13 cellular contexts compared by ENCODE assay signal in genomic region chr2:169184074-169184473, GRCh38.
"Had no signal": no experiment of that assay in that cellular context is flagged by ENCODE, and none has a peak within 500 bp of the region (broad histone marks: within the 10 kb centered on the region; RNA-seq: fewer than 3 reads in every experiment).

No MANE protein-coding gene starts in this region.

- ATAC-seq: activated CD8-positive, alpha-beta memory T cell treated with anti-CD3 and anti-CD28 coated beads, Interleukin-2, amount 10 ng/mL, durations not matched to agents 7 days and 5 days; naive thymus-derived CD8-positive, alpha-beta T cell; pancreas had no signal

- DNase-seq: activated CD4-positive, alpha-beta T cell treated with anti-CD3 and anti-CD28 coated beads, Interleukin-2, amount 50 U/mL, for 48 hours; activated CD8-positive, alpha-beta memory T cell treated with anti-CD3 and anti-CD28 coated beads, Interleukin-2, amount 10 ng/mL, durations not matched to agents 7 days and 5 days; activated T-cell treated with anti-CD3 and anti-CD28 coated beads, Interleukin-2, amount 50 U/mL, for 1 hour; adrenal gland; hippocampal formation; kidney; left ventricle myocardium inferior; mesenchymal stem cell; naive thymus-derived CD8-positive, alpha-beta T cell; pancreas; stimulated activated CD4-positive, alpha-beta T cell treated with anti-CD3 and anti-CD28 coated beads, Interleukin-1b, Interleukin-23, amount 100 ng/mL, for 48 hours; WERI-Rb-1 had no signal

- H3K4me1 ChIP-seq: adrenal gland, left ventricle myocardium inferior, pancreas, vagina had no signal

- H3K27ac ChIP-seq: adrenal gland, left ventricle myocardium inferior, pancreas, vagina, WERI-Rb-1 had no signal

- H3K36me3 ChIP-seq: adrenal gland, left ventricle myocardium inferior, pancreas, vagina, WERI-Rb-1 had no signal

- H3K9me3 ChIP-seq: adrenal gland, left ventricle myocardium inferior, pancreas, vagina had no signal

- H3K4me3 ChIP-seq: adrenal gland, left ventricle myocardium inferior, pancreas, vagina had no signal
